In the genomic region with DNA sequence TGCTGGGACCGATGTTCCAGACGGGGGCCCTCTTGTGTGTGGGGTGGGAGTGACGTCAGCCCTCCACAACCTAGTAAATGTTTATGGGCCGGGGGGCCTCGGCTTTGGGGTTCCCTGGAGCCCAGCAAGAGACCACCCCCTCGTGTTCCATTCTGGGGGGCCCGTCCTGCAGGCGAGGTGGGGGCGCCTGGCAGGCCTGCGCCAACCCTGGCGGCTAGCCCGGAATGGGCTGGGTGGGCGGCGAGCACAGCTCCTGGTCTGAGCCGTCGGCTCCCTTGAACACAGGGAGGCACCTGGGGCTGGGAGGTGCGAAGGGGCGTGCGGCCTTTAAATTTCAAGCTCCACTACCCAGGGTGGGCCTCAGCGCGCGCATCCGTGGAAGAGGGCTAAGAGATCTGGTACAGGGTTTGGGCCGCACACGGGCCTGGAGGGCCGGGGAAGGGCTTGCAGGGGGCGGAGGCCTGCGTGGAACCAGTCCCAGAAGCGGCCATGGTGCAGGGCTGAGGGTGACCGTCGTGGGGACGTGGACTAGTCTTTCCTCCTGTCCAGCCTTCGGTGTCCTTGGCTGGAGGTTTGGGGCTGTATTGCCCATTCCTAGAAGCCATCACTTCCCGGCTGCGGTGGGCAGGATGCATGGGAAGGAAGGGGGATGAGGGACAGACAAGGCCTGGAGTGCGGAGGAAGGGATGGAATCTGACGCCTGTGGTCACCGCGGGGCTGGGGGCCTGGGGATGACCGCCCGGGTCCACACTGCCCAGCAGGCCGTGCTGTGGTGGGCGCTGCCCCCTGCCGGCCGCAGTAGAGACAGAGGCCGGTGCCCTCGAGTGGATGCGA, we compare ENCODE assay signal across 8 cellular contexts. TPM values are rescaled to one million over a fixed set of nuclear protein-coding genes. Genes with fewer than 3 reads are reported as not detected.
A peak's percentile ranks its signal among the peaks of the same experiment; 100 is the strongest.
DNase-seq lines count a peak whose midpoint lies in the region; ATAC-seq and TF ChIP-seq lines count a peak whose summit lies in the region.

No MANE protein-coding gene starts in this region.

- TF ChIP-seq CTCF in A673 (conservative IDR thresholded peaks at IDR 0.05; ENCODE audit: low read depth, low read length) (peak; percentile 76), GM12872 (IDR thresholded peaks at IDR 0.05; ENCODE audit: insufficient read depth, low read depth, low read length) (peak; percentile 70), SU-DHL-6 (IDR thresholded peaks at IDR 0.05; ENCODE audit: insufficient read depth, low read length, poor library complexity, severe bottlenecking) (peak; percentile 62), fibroblast of villous mesenchyme (IDR thresholded peaks at IDR 0.05; ENCODE audit: insufficient read depth, low read depth, low read length) (peak; percentile 75), progenitor cell of endocrine pancreas (IDR thresholded peaks at IDR 0.05; ENCODE audit: unreplicated experiment) (peak; percentile 92)

- H3K4me2 ChIP-seq in SU-DHL-6 (ENCODE audit: low read depth, low read length, poor library complexity, severe bottlenecking): no peak overlapping the region

- intact Hi-C loops in A673 (cut with micrococcal nuclease; ENCODE audit: unreplicated experiment): loop anchor here (2.0 kb wide), 1 partner anchor 87 kb away; a partner anchor contains a TSS

- H3F3A ChIP-seq in SU-DHL-6 (ENCODE audit: insufficient read depth): no peaks in the 10 kb centered on the region

- H4K20me1 ChIP-seq in SU-DHL-6 (ENCODE audit: low read depth, low read length): no peaks in the 10 kb centered on the region

- CTCF ChIA-PET in A673 (lab: Charles Lee): interaction anchor here (0.5 to 2.9 kb wide), 2 partner anchors 8 to 88 kb away, joined by 4 to 23 read pairs; no protein-coding TSS in a partner anchor

- peaks cover 17% of the 10 kb centered on the region for H3K27me3 Mint-ChIP-seq in progenitor cell of endocrine pancreas

- no peak for DNase-seq in A673 (ENCODE audit: low spot score)
- DNase-seq in fibroblast of villous mesenchyme (ENCODE audit: low read depth): peak; percentile 46
- peak; percentile 47 for DNase-seq in progenitor cell of endocrine pancreas (ENCODE audit: low spot score, unreplicated experiment)
- DNase-seq in activated gamma-delta T cell treated with Interleukin-2 at 50 U/mL for 16 hours: no peak

- POLR2A ChIA-PET in A673 (lab: Charles Lee; ENCODE audit: low non-redundant PET): no interaction called here

- H3K4me3 ChIP-seq in A673 (ENCODE audit: low read depth, low read length, poor library complexity, severe bottlenecking) (no peak overlapping the region), SU-DHL-6 (ENCODE audit: insufficient read depth, low read length, poor library complexity, severe bottlenecking) (no peak overlapping the region), fibroblast of villous mesenchyme (ENCODE audit: low read depth, low read length) (no peak overlapping the region)

- H3K9me2 ChIP-seq in SU-DHL-6 (replicated peaks; ENCODE audit: insufficient read depth, low read length): no peaks in the 10 kb centered on the region

- H3K79me2 ChIP-seq in SU-DHL-6 (ENCODE audit: insufficient read depth, low read length): no peaks in the 10 kb centered on the region

- H3K36me3 ChIP-seq in A673 (ENCODE audit: insufficient read depth, low read length, poor library complexity, severe bottlenecking): peaks cover 10% of the 10 kb centered on the region
- H3K36me3 ChIP-seq in SU-DHL-6 (ENCODE audit: low read length): no peaks in the 10 kb centered on the region

- H3K4me3 Mint-ChIP-seq in progenitor cell of endocrine pancreas (ENCODE audit: low read depth): no peak overlapping the region

- H3K27me3 ChIP-seq in A673 (replicated peaks; ENCODE audit: insufficient read depth, low read depth, low read length, poor library complexity) (no peaks in the 10 kb centered on the region), SU-DHL-6 (ENCODE audit: low read length) (no peaks in the 10 kb centered on the region)

- peaks cover 2% of the 10 kb centered on the region for H3K36me3 Mint-ChIP-seq in progenitor cell of endocrine pancreas (ENCODE audit: insufficient read depth)

- BruUV-seq in A673 (replicated peaks; lab: Mats Ljungman, UMichigan): no TSS peak

- H3K9me3 ChIP-seq in A673 (ENCODE audit: low read depth, low read length, poor library complexity, severe bottlenecking): no peaks in the 10 kb centered on the region
- no peaks in the 10 kb centered on the region for H3K9me3 ChIP-seq in SU-DHL-6 (ENCODE audit: insufficient read depth, low read length)

- no peak for ATAC-seq in GM18502 (IDR thresholded peaks at IDR 0.05; ENCODE audit: poor library complexity, unreplicated experiment)
- no peak for ATAC-seq in GM19455 (IDR thresholded peaks at IDR 0.05; ENCODE audit: unreplicated experiment)

- no peak overlapping the region for H3K9ac ChIP-seq in SU-DHL-6 (ENCODE audit: low read length)

- H3K27ac ChIP-seq in A673 (ENCODE audit: low read depth, low read length, poor library complexity, severe bottlenecking) (no peak overlapping the region), SU-DHL-6 (ENCODE audit: low read depth, low read length) (no peak overlapping the region)

- H3K4me1 Mint-ChIP-seq in progenitor cell of endocrine pancreas (ENCODE audit: low read depth): no peaks in the 10 kb centered on the region

- H3K27ac Mint-ChIP-seq in progenitor cell of endocrine pancreas: no peak overlapping the region

- peaks cover 16% of the 10 kb centered on the region for H3K4me1 ChIP-seq in A673 (ENCODE audit: insufficient read depth, low read length, poor library complexity, severe bottlenecking)

- no peak overlapping the region for H2AFZ ChIP-seq in SU-DHL-6 (ENCODE audit: low read depth, low read length, severe bottlenecking)

- no peaks in the 10 kb centered on the region for H3K9me3 Mint-ChIP-seq in progenitor cell of endocrine pancreas (ENCODE audit: low read depth)

RNA-seq across cellular contexts. Expression of a gene that starts 11.4 kb away (rescaled TPM):
- total RNA-seq in A673 (2021) (290 and 298 TPM in 2 replicates), fibroblast of villous mesenchyme (257 and 321 TPM in 2 replicates), progenitor cell of endocrine pancreas (210 and 217 TPM in 2 replicates)

RNA-seq across cellular contexts. Expression of a gene that starts 12.5 kb away (rescaled TPM):
- 0.67 and 1.7 TPM in 2 replicates for total RNA-seq in A673 (2021)
- total RNA-seq in fibroblast of villous mesenchyme: 5.2 and 6.8 TPM in 2 replicates
- total RNA-seq in progenitor cell of endocrine pancreas: 13.9 and 15.2 TPM in 2 replicates

RNA-seq across cellular contexts. Expression of a gene that starts 21.8 kb away (rescaled TPM):
- total RNA-seq in A673 (2021): not detected in 2 replicates
- not detected in 2 replicates for total RNA-seq in fibroblast of villous mesenchyme
- not detected in 2 replicates for total RNA-seq in progenitor cell of endocrine pancreas

RNA-seq across cellular contexts. Expression of a gene that starts 21.9 kb away (rescaled TPM):
- total RNA-seq in A673 (2021): 0.92 and 1.7 TPM in 2 replicates
- 1.7 and 3.9 TPM in 2 replicates for total RNA-seq in fibroblast of villous mesenchyme
- total RNA-seq in progenitor cell of endocrine pancreas: 22.1 and 22.5 TPM in 2 replicates

RNA-seq across cellular contexts. Expression of a gene that starts 40.9 kb away (rescaled TPM):
- total RNA-seq in A673 (2021) (not detected in 2 replicates), fibroblast of villous mesenchyme (under 0.01 TPM in 1 of 2 replicates, not detected in the other), progenitor cell of endocrine pancreas (not detected in 2 replicates)

Comparison
In these comparisons a context has a peak if more than half of its experiments do, and no peak if none do; other contexts are left out.
1. DNase-seq: peak in fibroblast of villous mesenchyme (single experiment) and progenitor cell of endocrine pancreas (single experiment); none in A673 (single experiment) and activated gamma-delta T cell treated with Interleukin-2 at 50 U/mL for 16 hours (single experiment).
2. Peak in every context shown above with its lines, with median percentiles within 50 percentile points of each other: CTCF ChIP-seq.